In genomic region chr21:26070822-26071425, GRCh38 we compare ENCODE assay signal across 7 cellular contexts.
DNase-seq lines count a peak whose midpoint lies in the region; ATAC-seq, FAIRE-seq and TF ChIP-seq lines count a peak whose summit lies in the region.

No MANE protein-coding gene starts in this region.

- H2AFZ ChIP-seq in IMR-90 (replicated peaks; ENCODE audit: low read length, poor library complexity): no peak overlapping the region

- no peak overlapping the region for H3K18ac ChIP-seq in IMR-90 (ENCODE audit: low read depth, low read length)

- in situ Hi-C loops in IMR-90 (cut with MboI; ENCODE audit: low sequenced_read_pairs): no loop called here

- TF ChIP-seq RAD21 in IMR-90 (IDR thresholded peaks at IDR 0.05; ENCODE audit: low read length): no peak

- H3K23ac ChIP-seq in IMR-90 (ENCODE audit: low read depth, low read length): peak overlapping the region; percentile 21

- H2AK9ac ChIP-seq in IMR-90 (replicated peaks; ENCODE audit: low read depth, low read length, poor library complexity): peak overlapping the region; percentile 83

- peak overlapping the region; percentile 81 for H3K4ac ChIP-seq in IMR-90 (ENCODE audit: low read depth, low read length)

- H3K79me1 ChIP-seq in IMR-90 (ENCODE audit: low read depth in 1 of 2, low read length in 2 of 2): peaks cover 40 to 64% of the 10 kb centered on the region in 2 experiments

- peak; percentile 62 for ATAC-seq in GM19043 (IDR thresholded peaks at IDR 0.05; ENCODE audit: low read depth, unreplicated experiment)
- ATAC-seq in IMR-90 (ENCODE audit: low read depth): peak; percentile 64

- H3K4me3 ChIP-seq in IMR-90 (ENCODE audit: insufficient read depth, low read depth, low read length): peak overlapping the region; percentile 8; the same call in 1 of the 2 replicates
- H3K4me3 ChIP-seq in thyroid gland (replicated peaks in 1 of 3): no peak overlapping the region

- H4K20me1 ChIP-seq in IMR-90 (ENCODE audit: insufficient read depth, low read length): peaks cover 21% of the 10 kb centered on the region

- CTCF ChIA-PET in IMR-90 (lab: Yijun Ruan, JAX): interaction anchor here (0.6 kb wide), 1 partner anchor 92 kb away, joined by 3 read pairs; no protein-coding TSS in a partner anchor

- peak overlapping the region in 1 of 2 experiments; percentile 31; a peak in 2 of 4 replicates for H4K8ac ChIP-seq in IMR-90 (ENCODE audit: low read depth in 2 of 2, low read length in 2 of 2)

- no peak overlapping the region for H2BK15ac ChIP-seq in IMR-90 (ENCODE audit: low read depth, low read length)

- no peak overlapping the region; the same call in 1 of the 2 replicates for H2BK20ac ChIP-seq in IMR-90 (ENCODE audit: low read depth, low read length)

- peak overlapping the region; percentile 70 for H3K4me2 ChIP-seq in IMR-90 (ENCODE audit: low read depth, low read length)

- 100% methylated on average over 1 of the region's 8 CpGs; no CpG with 5 or more reads in 1 of the 2 experiments for WGBS in IMR-90 (ENCODE audit: extremely low coverage in 2 of 2, insufficient read length in 1 of 2), 2 experiments
- WGBS in thyroid gland, 2 donors: 9% methylated on average over 8 of the region's 8 CpGs

- no peaks in the 10 kb centered on the region for H3K27me3 ChIP-seq in IMR-90 (ENCODE audit: control insufficient read depth, insufficient read depth, low read length)
- H3K27me3 ChIP-seq in thyroid gland: no peaks in the 10 kb centered on the region

- TF ChIP-seq CTCF in IMR-90 (conservative IDR thresholded peaks at IDR 0.05; ENCODE audit: low read depth, low read length): no peak
- TF ChIP-seq CTCF in thyroid gland (IDR thresholded peaks at IDR 0.05): no peak

- H4K91ac ChIP-seq in IMR-90 (ENCODE audit: insufficient read depth, low read depth, low read length): no peak overlapping the region

- H2BK5ac ChIP-seq in IMR-90 (ENCODE audit: low read depth, low read length, poor library complexity, severe bottlenecking): peak overlapping the region; percentile 35

- peak; percentile 61 for FAIRE-seq in islet of Langerhans (lab: Jason Lieb, UNC)

- peaks cover 14% of the 10 kb centered on the region for H3K9me1 ChIP-seq in IMR-90 (ENCODE audit: insufficient read depth, low read length)

- no peak overlapping the region for H3K56ac ChIP-seq in IMR-90 (ENCODE audit: extremely low read depth, insufficient read depth, low read length)

- H3K9me3 ChIP-seq in IMR-90 (ENCODE audit: control insufficient read depth, insufficient read depth, low read length) (no peaks in the 10 kb centered on the region), thyroid gland (no peaks in the 10 kb centered on the region)

- H3K14ac ChIP-seq in IMR-90 (replicated peaks; ENCODE audit: low read depth, low read length): peak overlapping the region; percentile 42; the same call in 1 of the 2 replicates

- no TSS peak for BruUV-seq in IMR-90 (replicated peaks; lab: Mats Ljungman, UMichigan)

- no peak overlapping the region; the same call in 1 of the 2 replicates for H3K9ac ChIP-seq in IMR-90 (ENCODE audit: low read depth, low read length)

- no peak overlapping the region for H4K5ac ChIP-seq in IMR-90 (ENCODE audit: low read depth, low read length)

- dilution Hi-C loops in IMR-90 (cut with HindIII; ENCODE audit: low sequenced_read_pairs, unreplicated experiment): no loop called here

- H3K36me3 ChIP-seq in IMR-90 (ENCODE audit: control insufficient read depth, insufficient read depth, low read length) (no peaks in the 10 kb centered on the region), thyroid gland (no peaks in the 10 kb centered on the region)

- POLR2A ChIA-PET in IMR-90 (lab: Charles Lee; ENCODE audit: unreplicated experiment): no interaction called here

- TF ChIP-seq POLR2A in IMR-90 (IDR thresholded peaks at IDR 0.05; ENCODE audit: low read depth, low read length) (no peak), thyroid gland (IDR thresholded peaks at IDR 0.05) (no peak)

- intact Hi-C loops in IMR-90 (cut with micrococcal nuclease): loop anchor here (2.0 kb wide), 1 partner anchor 100 kb away; the partner anchor contains the start of gene APP
- intact Hi-C loops in thyroid gland (cut with DNase I): no loop called here

- H2BK120ac ChIP-seq in IMR-90 (ENCODE audit: low read depth, low read length): peak overlapping the region; percentile 47; the same call in 1 of the 2 replicates

- H3K27ac ChIP-seq in IMR-90 (ENCODE audit: insufficient read depth, low read length): peak overlapping the region; percentile 23; the same call in 1 of the 2 replicates
- peak overlapping the region; percentile 45 to 78 (median 66) for H3K27ac ChIP-seq in thyroid gland

- DNase-seq in IMR-90 (peak; percentile 45), thyroid gland (peak; percentile 60 to 66), amygdala (lab: John Stamatoyannopoulos, UW) (no peak), SIG-M5 treated with dmso at 0.1 percent for 504 hours (lab: John Stamatoyannopoulos, UW; ENCODE audit: unreplicated experiment) (no peak)
- DNase-seq in activated effector memory CD4-positive, alpha-beta T cell treated with anti-CD3 and anti-CD28 coated beads, Interleukin-2, amount 50 U/mL, for 16 hours: peak; percentile 68

- peak overlapping the region; percentile 6; the same call in 1 of the 2 replicates for H2AK5ac ChIP-seq in IMR-90 (ENCODE audit: low read depth, low read length)

- H3K4me1 ChIP-seq in IMR-90 (ENCODE audit: control insufficient read depth, insufficient read depth, low read length) (peaks cover 6% of the 10 kb centered on the region), thyroid gland (peaks cover 38 to 45% of the 10 kb centered on the region in 2 donors)

TF ChIP-seq in IMR-90, 13 proteins besides CTCF, POLR2A, EP300 and RAD21:
- TF ChIP-seq CHD1 (IDR thresholded peaks at IDR 0.05; ENCODE audit: low read depth, low read length) (no peak), CEBPB (IDR thresholded peaks at IDR 0.05; ENCODE audit: low read depth, low read length) (peak; percentile 33; the same call in 1 of the 2 replicates), USF2 (IDR thresholded peaks at IDR 0.05; ENCODE audit: low read depth, low read length) (0 out of 2 replicates have a peak, but pooled peaks have one; percentile 10)

Comparison
In these comparisons a context has a peak if more than half of its experiments do, and no peak if none do; other contexts are left out.
1. DNase-seq: peak in IMR-90 (single experiment), activated effector memory CD4-positive, alpha-beta T cell treated with anti-CD3 and anti-CD28 coated beads, Interleukin-2, amount 50 U/mL, for 16 hours (single experiment) and thyroid gland (2 of 2); none in amygdala (0 of 56) and SIG-M5 treated with dmso at 0.1 percent for 504 hours (single experiment).